ENCODE assay signal across 30 cellular contexts in genomic region chr16:88017551-88018101, GRCh38.
"Had no signal": no experiment of that assay in that cellular context is flagged by ENCODE, and none has a peak within 500 bp of the region (broad histone marks: within the 10 kb centered on the region; RNA-seq: fewer than 3 reads in every experiment).

No MANE protein-coding gene starts in this region.

- H3K27me3 ChIP-seq: breast epithelium, gastroesophageal sphincter, hepatocyte, right atrium auricular region, spleen, vagina had no signal

- ATAC-seq: activated CD4-positive, CD25-positive, alpha-beta regulatory T cell treated with anti-CD3 and anti-CD28 coated beads, Interleukin-2, amount 50 U/mL, for 24 hours; effector memory CD8-positive, alpha-beta T cell; gastroesophageal sphincter; naive thymus-derived CD8-positive, alpha-beta T cell had no signal

- H3K4me2 ChIP-seq: hepatocyte had no signal

- H3K4me1 ChIP-seq: breast epithelium, parathyroid adenoma, spleen had no signal

- H3K36me3 ChIP-seq: breast epithelium, right atrium auricular region, vagina, WERI-Rb-1 had no signal

- H3K4me3 ChIP-seq: breast epithelium, gastroesophageal sphincter, hepatocyte, right atrium auricular region, SK-N-MC, spleen, thoracic aorta, vagina had no signal

- DNase-seq: activated CD4-positive, alpha-beta memory T cell treated with anti-CD3 and anti-CD28 coated beads for 36 hours; activated CD4-positive, alpha-beta T cell treated with anti-CD3 and anti-CD28 coated beads for 48 hours; activated CD8-positive, alpha-beta memory T cell treated with anti-CD3 and anti-CD28 coated beads, Interleukin-2, amount 50 U/mL, for 4 hours; activated naive CD4-positive, alpha-beta T cell treated with anti-CD3 and anti-CD28 coated beads for 36 hours; activated T-cell treated with anti-CD3 and anti-CD28 coated beads, Interleukin-2, amount 50 U/mL, for 48 hours; cerebellar nuclear complex; cortex of kidney; effector memory CD8-positive, alpha-beta T cell; islet precursor cell; mesenchymal stem cell; occipital lobe; stimulated activated CD4-positive, alpha-beta T cell treated with anti-CD3 and anti-CD28 coated beads, Interleukin-2, amount 100 ng/mL, for 48 hours; T-helper 9 cell; WERI-Rb-1 had no signal

- H3K27me3 Mint-ChIP-seq: activated CD4-positive, alpha-beta memory T cell treated with anti-CD3 and anti-CD28 coated beads for 36 hours; effector memory CD8-positive, alpha-beta T cell; naive thymus-derived CD8-positive, alpha-beta T cell; stimulated activated naive CD8-positive, alpha-beta T cell treated with anti-CD3 and anti-CD28 coated beads, Interleukin-15, Interleukin-2, amounts not matched to agents 100 ng/mL and 50 ng/mL, for 24 hours; type B pancreatic cell had no signal

- H3K9me3 ChIP-seq: breast epithelium, gastroesophageal sphincter, right atrium auricular region, spleen, thoracic aorta, vagina had no signal

- H3K27ac Mint-ChIP-seq: activated CD4-positive, alpha-beta memory T cell treated with anti-CD3 and anti-CD28 coated beads for 36 hours; activated naive CD4-positive, alpha-beta T cell treated with anti-CD3 and anti-CD28 coated beads for 36 hours; activated T-helper 2 cell treated with anti-CD3 and anti-CD28 coated beads, Interferon-gamma antibody, Interleukin-2, Interleukin-4, amounts not matched to agents 10 μg/mL and 5 μg/mL and 100 μg/mL, durations not matched to agents 14 hours and 24 hours and 36 hours; effector memory CD8-positive, alpha-beta T cell; stimulated activated naive CD8-positive, alpha-beta T cell treated with anti-CD3 and anti-CD28 coated beads, Interleukin-15, Interleukin-2, amounts not matched to agents 100 ng/mL and 50 ng/mL, for 24 hours; T-helper 1 cell treated with Interleukin-12 subunit alpha and Interleukin-12 subunit beta and Interleukin-4 antibody, amounts not matched to agents 30 μg/mL and 1 μg/mL, for 36 hours; type B pancreatic cell had no signal

- H3K9me3 Mint-ChIP-seq: activated CD4-positive, alpha-beta memory T cell treated with anti-CD3 and anti-CD28 coated beads for 36 hours; activated naive CD4-positive, alpha-beta T cell treated with anti-CD3 and anti-CD28 coated beads for 36 hours; activated T-helper 2 cell treated with anti-CD3 and anti-CD28 coated beads, Interferon-gamma antibody, Interleukin-2, Interleukin-4, amounts not matched to agents 10 μg/mL and 5 μg/mL and 100 μg/mL, durations not matched to agents 14 hours and 24 hours and 36 hours; effector memory CD8-positive, alpha-beta T cell; naive thymus-derived CD8-positive, alpha-beta T cell; neural crest cell; stimulated activated naive CD8-positive, alpha-beta T cell treated with anti-CD3 and anti-CD28 coated beads, Interleukin-15, Interleukin-2, amounts not matched to agents 100 ng/mL and 50 ng/mL, for 24 hours; T-helper 1 cell treated with Interleukin-12 subunit alpha and Interleukin-12 subunit beta and Interleukin-4 antibody, amounts not matched to agents 30 μg/mL and 1 μg/mL, for 36 hours; type B pancreatic cell had no signal

- H3K4me3 Mint-ChIP-seq: activated CD4-positive, alpha-beta memory T cell treated with anti-CD3 and anti-CD28 coated beads for 36 hours; activated naive CD4-positive, alpha-beta T cell treated with anti-CD3 and anti-CD28 coated beads for 36 hours; effector memory CD8-positive, alpha-beta T cell; naive thymus-derived CD8-positive, alpha-beta T cell; neural crest cell; stimulated activated naive CD8-positive, alpha-beta T cell treated with anti-CD3 and anti-CD28 coated beads, Interleukin-15, Interleukin-2, amounts not matched to agents 100 ng/mL and 50 ng/mL, for 24 hours; T-helper 1 cell treated with Interleukin-12 subunit alpha and Interleukin-12 subunit beta and Interleukin-4 antibody, amounts not matched to agents 30 μg/mL and 1 μg/mL, for 36 hours; type B pancreatic cell had no signal

- H3K9ac ChIP-seq: parathyroid adenoma had no signal

- H2AFZ ChIP-seq: hepatocyte, parathyroid adenoma had no signal

- H3K27ac ChIP-seq: gastroesophageal sphincter, hepatocyte, parathyroid adenoma, right atrium auricular region, SK-N-MC, spleen, thoracic aorta, vagina, WERI-Rb-1 had no signal
